7 cellular contexts compared by ENCODE assay signal in genomic region chr4:13627606-13628301, GRCh38. TPM values are rescaled to one million over a fixed set of nuclear protein-coding genes. Genes with fewer than 3 reads are reported as not detected.
DNase-seq lines count a peak whose midpoint lies in the region; ATAC-seq, FAIRE-seq and TF ChIP-seq lines count a peak whose summit lies in the region.

Gene BOD1L1, minus strand, starts transcription at chr4:13627725. Its CDS starts 138 bp downstream, at chr4:13627587.

- peak; percentile 86 for ATAC-seq in HG02973 (IDR thresholded peaks at IDR 0.05; ENCODE audit: unreplicated experiment)

- peak; percentile 51 for TF ChIP-seq CTCF in astrocyte of the spinal cord (IDR thresholded peaks at IDR 0.05; ENCODE audit: low read depth, low read length)
- TF ChIP-seq CTCF in sigmoid colon (IDR thresholded peaks at IDR 0.05): peak in 1 of 4 experiments; percentile 34

- TF ChIP-seq POLR2A in sigmoid colon (IDR thresholded peaks at IDR 0.05): peak; percentile 85 to 91

- in situ Hi-C loops in astrocyte of the spinal cord (cut with HindIII; ENCODE audit: low sequenced_read_pairs): no loop called here

- intact Hi-C loops in sigmoid colon (cut with DNase I): loop anchor here (10.0 kb wide), 1 partner anchor 143 kb away; the partner anchor contains the start of gene RAB28

- H3K36me3 ChIP-seq in sigmoid colon: no peaks in the 10 kb centered on the region

- WGBS in sigmoid colon, 2 donors: 0% methylated on average over 55 of the region's 55 CpGs

- H3K27ac ChIP-seq in sigmoid colon: peak within 1 kb of the TSS; percentile 91 to 96 (median 95)

- TF ChIP-seq EP300 in sigmoid colon (IDR thresholded peaks at IDR 0.05): peak in 2 of 4 donors; percentile 60 to 87

- no peaks in the 10 kb centered on the region for H3K9me3 ChIP-seq in sigmoid colon

- peak; percentile 90 for FAIRE-seq in GM18507 (lab: Jason Lieb, UNC)

- peak; percentile 81 for DNase-seq in GM18507 (ENCODE audit: extremely low spot score, insufficient read length, low read depth)
- DNase-seq in NCI-H1930 (lab: John Stamatoyannopoulos, UW): peak; percentile 79 to 89
- DNase-seq in T1000 (lab: John Stamatoyannopoulos, UW): peak; percentile 86
- peak; percentile 91 for DNase-seq in astrocyte of the spinal cord (ENCODE audit: low read depth, low spot score)
- peak; percentile 78 for DNase-seq in iPS DF 4.7 (ENCODE audit: extremely low read depth, low spot score)
- peak; percentile 94 for DNase-seq in sigmoid colon

- H3K4me3 ChIP-seq in astrocyte of the spinal cord (ENCODE audit: low read depth, low read length) (peak within 1 kb of the TSS; percentile 92), sigmoid colon (peak within 1 kb of the TSS; percentile 82 to 89 (median 86))

- peaks cover 0 to 39% (median 29%) of the 10 kb centered on the region in 4 donors for H3K4me1 ChIP-seq in sigmoid colon

- no peaks in the 10 kb centered on the region for H3K27me3 ChIP-seq in sigmoid colon

RNA-seq across cellular contexts. Expression of gene BOD1L1, which starts in this region (rescaled TPM):
- total RNA-seq in sigmoid colon: 10 to 100 TPM; 34.3 to 46.0 (median 40.7) TPM
- polyA plus RNA-seq in sigmoid colon: 10 to 100 TPM in 2 of 3 donors, 1 to 10 TPM in 1; 8.3 to 17.7 (median 10.8) TPM

Comparison
In these comparisons a context has a peak if more than half of its experiments do, and no peak if none do; other contexts are left out.
1. Peak in every context shown above with its lines: DNase-seq, ATAC-seq, H3K4me3 ChIP-seq and H3K27ac ChIP-seq.